ENCODE assay signal across 8 cellular contexts in the genomic region with DNA sequence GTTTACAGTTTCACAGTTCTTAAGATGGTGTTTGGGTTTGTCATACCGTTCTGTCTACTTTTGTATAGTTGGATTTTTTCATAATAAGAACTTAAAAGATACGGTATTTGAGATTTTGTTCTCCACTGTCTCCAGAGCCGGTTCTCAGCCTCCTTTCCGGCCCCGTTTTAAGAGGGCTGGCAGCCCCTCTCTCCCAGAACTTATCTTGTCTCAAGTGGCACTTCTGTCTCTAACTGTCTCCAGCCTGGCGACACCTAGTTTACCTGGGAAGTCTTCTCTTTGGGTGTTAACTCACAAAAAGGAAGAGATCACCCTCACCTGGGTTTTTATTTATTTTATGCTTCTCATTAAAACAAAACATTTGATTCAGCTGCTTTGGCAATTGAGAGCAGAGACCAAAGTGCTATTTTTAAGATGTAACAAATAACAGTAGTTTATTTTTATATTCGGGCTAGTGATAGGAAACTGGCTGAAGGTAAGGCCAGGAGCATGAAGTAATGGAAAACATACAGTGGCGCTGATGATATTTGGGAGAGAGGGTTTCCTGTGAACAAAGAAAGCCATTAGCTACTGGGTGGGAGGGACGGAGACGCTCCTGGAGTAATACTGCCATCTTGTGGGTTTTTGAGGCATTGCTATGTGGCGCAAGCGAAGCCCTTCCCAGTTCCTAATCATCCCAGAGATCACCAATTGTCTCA. TPM values are rescaled to one million over a fixed set of nuclear protein-coding genes. Genes with fewer than 3 reads are reported as not detected.
DNase-seq lines count a peak whose midpoint lies in the region; TF ChIP-seq lines count a peak whose summit lies in the region.

No MANE protein-coding gene starts in this region.

- H3K27ac ChIP-seq in left ventricle myocardium inferior (replicated peaks) = peak overlapping the region; percentile 73

- TF ChIP-seq CTCF in GM12865 (IDR thresholded peaks at IDR 0.05; ENCODE audit: insufficient read depth, low read depth, low read length, missing control alignments) (peak; percentile 97), HFF-Myc (IDR thresholded peaks at IDR 0.05; ENCODE audit: low read depth, low read length, missing control alignments) (peak; percentile 91), left ventricle myocardium inferior (IDR thresholded peaks at IDR 0.05; ENCODE audit: borderline replicate concordance) (peak; percentile 99)

- H3K36me3 ChIP-seq in adipocyte (ENCODE audit: control insufficient read depth, insufficient read depth, low read length, severe bottlenecking) (peaks cover under 1% of the 10 kb centered on the region), left ventricle myocardium inferior (no peaks in the 10 kb centered on the region)

- H3K4me3 ChIP-seq in GM12865 (ENCODE audit: low read depth, low read length) = 0 out of 2 replicates have a peak overlapping the region, but pooled peaks have one; percentile 8
- H3K4me3 ChIP-seq in HFF-Myc (replicated peaks; ENCODE audit: low read depth, low read length) = no peak overlapping the region
- peak overlapping the region; percentile 39 for H3K4me3 ChIP-seq in adipocyte (ENCODE audit: low read length)
- peak overlapping the region; percentile 41 for H3K4me3 ChIP-seq in left ventricle myocardium inferior

- H3K27me3 ChIP-seq in adipocyte (replicated peaks; ENCODE audit: control insufficient read depth, insufficient read depth, low read length) (no peaks in the 10 kb centered on the region), left ventricle myocardium inferior (ENCODE audit: low read depth) (no peaks in the 10 kb centered on the region)

- no peaks in the 10 kb centered on the region for H3K9me3 ChIP-seq in adipocyte (ENCODE audit: control insufficient read depth, low read length)
- H3K9me3 ChIP-seq in left ventricle myocardium inferior (replicated peaks) = no peaks in the 10 kb centered on the region

- H3K4me1 ChIP-seq in adipocyte (ENCODE audit: control insufficient read depth, insufficient read depth, low read length) (peaks cover 10% of the 10 kb centered on the region), left ventricle myocardium inferior (peaks cover 16% of the 10 kb centered on the region)

- intact Hi-C loops in left ventricle myocardium inferior (cut with micrococcal nuclease) = loop anchor here (10.0 kb wide), 2 partner anchors 82 to 352 kb away; partner anchors contain the start of gene HAUS6

- DNase-seq in GM12865 (ENCODE audit: low read depth) = peak; percentile 80
- peak; percentile 54 for DNase-seq in HFF-Myc (ENCODE audit: extremely low read depth, low read depth)
- peak; percentile 77 for DNase-seq in NAMALWA (ENCODE audit: low spot score)
- DNase-seq in SKM-1 treated with dmso at 0.1 percent for 144 hours (lab: John Stamatoyannopoulos, UW; ENCODE audit: unreplicated experiment) = peak; percentile 68
- peak; percentile 92 for DNase-seq in adipocyte (ENCODE audit: low read depth)
- DNase-seq in left ventricle myocardium inferior = peak; percentile 35
- peak; percentile 86 for DNase-seq in putamen (ENCODE audit: low spot score)
- no peak for DNase-seq in cortex of kidney (lab: John Stamatoyannopoulos, UW)

- H3K9ac ChIP-seq in adipocyte (ENCODE audit: low read length) = peak overlapping the region; percentile 20

RNA-seq across cellular contexts. Expression of gene ACER2, which starts 48.3 kb away (rescaled TPM):
- 3.8 TPM for total RNA-seq in left ventricle myocardium inferior
